Comparison of ENCODE assay signal across 20 cellular contexts in genomic region chr14:74203546-74203945, GRCh38. TPM values are rescaled to one million over a fixed set of nuclear protein-coding genes. Genes with fewer than 3 reads are reported as not detected.
DNase-seq lines count a peak whose midpoint lies in the region; ATAC-seq and TF ChIP-seq lines count a peak whose summit lies in the region.
"Had no signal": no experiment of that assay in that cellular context is flagged by ENCODE, and none has a peak within 500 bp of the region (broad histone marks: within the 10 kb centered on the region; RNA-seq: fewer than 3 reads in every experiment).

No MANE protein-coding gene starts in this region.

- no peak for TF ChIP-seq CTCF in hepatocyte (IDR thresholded peaks at IDR 0.05; ENCODE audit: poor library complexity)

- H3K4me1 Mint-ChIP-seq in T-helper 2 cell treated with Interferon-gamma antibody and Interleukin-4, amounts not matched to agents 5 μg/mL and 100 μg/mL, for 36 hours (ENCODE audit: low read depth), result no peaks in the 10 kb centered on the region
- H3K4me1 Mint-ChIP-seq: CD4-positive, alpha-beta memory T cell; GM23338 had no signal

- no peak overlapping the region for H3K4me3 Mint-ChIP-seq in T-helper 2 cell treated with Interferon-gamma antibody and Interleukin-4, amounts not matched to agents 5 μg/mL and 100 μg/mL, for 36 hours
- H3K4me3 Mint-ChIP-seq: CD14-positive monocyte; CD4-positive, alpha-beta memory T cell; GM23338 had no signal

- no peak overlapping the region for H3K4me3 ChIP-seq in hepatocyte
- H3K4me3 ChIP-seq: A549, BLaER1, GM23338 had no signal

- ATAC-seq in GM21447 (IDR thresholded peaks at IDR 0.05; ENCODE audit: unreplicated experiment), result no peak
- ATAC-seq: A549, GM23338 had no signal

- no peak overlapping the region for H2AFZ ChIP-seq in hepatocyte
- H2AFZ ChIP-seq: GM23338 had no signal

- H3K27ac ChIP-seq in cingulate gyrus (ENCODE audit: low read depth, low read length) (peak overlapping the region; percentile 47), hepatocyte (no peak overlapping the region)
- H3K27ac ChIP-seq: 22Rv1, A549, BLaER1 had no signal

- H3K9me3 ChIP-seq in hepatocyte (ENCODE audit: low read depth), result no peaks in the 10 kb centered on the region
- H3K9me3 ChIP-seq: A549, BLaER1 had no signal

- peak; percentile 51 for DNase-seq in Ammon's horn (ENCODE audit: low spot score)
- peak; percentile 3 for DNase-seq in medulla oblongata (ENCODE audit: extremely low spot score)
- DNase-seq in putamen (ENCODE audit: low spot score), result peak; percentile 20
- DNase-seq in T-helper 2 cell treated with Interferon-gamma antibody and Interleukin-4, amounts not matched to agents 5 μg/mL and 100 μg/mL, for 36 hours (ENCODE audit: low spot score), result no peak
- no peak for DNase-seq in hepatocyte (ENCODE audit: low spot score)
- no peak for DNase-seq in iPS-NIHi7 (ENCODE audit: extremely low spot score)
- DNase-seq: AML-193; CD4-positive, alpha-beta memory T cell; DMS153; DMS79; GDM1; HCEC 1CT had no signal

- H3K9me3 Mint-ChIP-seq in T-helper 2 cell treated with Interferon-gamma antibody and Interleukin-4, amounts not matched to agents 5 μg/mL and 100 μg/mL, for 36 hours, result no peaks in the 10 kb centered on the region
- H3K9me3 Mint-ChIP-seq: CD14-positive monocyte; CD4-positive, alpha-beta memory T cell; GM23338 had no signal

- H3K4me1 ChIP-seq in hepatocyte (ENCODE audit: insufficient read depth), result no peaks in the 10 kb centered on the region
- H3K4me1 ChIP-seq: A549, BLaER1 had no signal

- no peak overlapping the region for H3K4me2 ChIP-seq in hepatocyte
- H3K4me2 ChIP-seq: A549, BLaER1, GM23338 had no signal

- H3K27ac Mint-ChIP-seq in T-helper 2 cell treated with Interferon-gamma antibody and Interleukin-4, amounts not matched to agents 5 μg/mL and 100 μg/mL, for 36 hours, result no peak overlapping the region
- H3K27ac Mint-ChIP-seq: CD14-positive monocyte; CD4-positive, alpha-beta memory T cell had no signal

- H3K27me3 Mint-ChIP-seq in T-helper 2 cell treated with Interferon-gamma antibody and Interleukin-4, amounts not matched to agents 5 μg/mL and 100 μg/mL, for 36 hours (ENCODE audit: low read depth), result no peaks in the 10 kb centered on the region
- H3K27me3 Mint-ChIP-seq: CD4-positive, alpha-beta memory T cell had no signal

- no peaks in the 10 kb centered on the region for H3K27me3 ChIP-seq in hepatocyte
- H3K27me3 ChIP-seq: BLaER1 had no signal

- WGBS in hepatocyte (ENCODE audit: low lambda C conversion rate, missing lambda C conversion rate), result 98% methylated on average over 8 of the region's 8 CpGs

- H3K79me2 ChIP-seq in hepatocyte, result no peaks in the 10 kb centered on the region

- no peaks in the 10 kb centered on the region for H3K36me3 ChIP-seq in hepatocyte (replicated peaks; ENCODE audit: insufficient read depth, low read depth)

- H4K20me1 ChIP-seq in hepatocyte (ENCODE audit: insufficient read depth, poor library complexity, severe bottlenecking), result no peaks in the 10 kb centered on the region
- H4K20me1 ChIP-seq: BLaER1 had no signal

- peaks cover 7% of the 10 kb centered on the region for H3K36me3 Mint-ChIP-seq in T-helper 2 cell treated with Interferon-gamma antibody and Interleukin-4, amounts not matched to agents 5 μg/mL and 100 μg/mL, for 36 hours (ENCODE audit: low read depth)

- H3K9me2 ChIP-seq in hepatocyte (replicated peaks; ENCODE audit: insufficient read depth), result no peaks in the 10 kb centered on the region

RNA-seq across cellular contexts. Expression of gene VSX2, which starts 35.7 kb away (rescaled TPM):
- total RNA-seq in hepatocyte, result not detected in 2 replicates
- polyA plus RNA-seq in hepatocyte, result not detected in 2 replicates
- total RNA-seq: CD4-positive, alpha-beta memory T cell; Daoy had no signal
- polyA plus RNA-seq: A549; CD14-positive monocyte; CD4-positive, alpha-beta memory T cell had no signal

Comparison
In these comparisons a context has a peak if more than half of its experiments do, and no peak if none do; other contexts are left out.
1. DNase-seq: peak in Ammon's horn (single experiment), medulla oblongata (single experiment) and putamen (single experiment); none in T-helper 2 cell treated with Interferon-gamma antibody and Interleukin-4, amounts not matched to agents 5 μg/mL and 100 μg/mL, for 36 hours (single experiment), hepatocyte (single experiment) and iPS-NIHi7 (single experiment).